ENCODE assay signal across 20 cellular contexts in genomic region chr12:92233346-92234015, GRCh38.
"Had no signal": no experiment of that assay in that cellular context is flagged by ENCODE, and none has a peak within 500 bp of the region (broad histone marks: within the 10 kb centered on the region; RNA-seq: fewer than 3 reads in every experiment).

No MANE protein-coding gene starts in this region.

- H3K27me3 ChIP-seq: brain microvascular endothelial cell, right atrium auricular region, suprapubic skin, upper lobe of left lung had no signal

- H3K4me3 Mint-ChIP-seq: activated CD4-positive, alpha-beta T cell treated with anti-CD3 and anti-CD28 coated beads, Interleukin-2, amount 10 ng/mL, durations not matched to agents 24 days and 14 days; activated T-helper 17 cell treated with anti-CD3 and anti-CD28 coated beads, Interleukin-2, amount 50 U/mL, for 72 hours; stimulated activated memory B cell treated with anti-CD40 and anti-IgM and Interleukin-4, amounts not matched to agents 10 μg/mL and 1 μg/mL and 100 μg/mL, for 72 hours had no signal

- ATAC-seq: activated T-helper 17 cell treated with anti-CD3 and anti-CD28 coated beads, Interleukin-2, amount 50 U/mL, for 72 hours; esophagus mucosa; stimulated activated memory B cell treated with anti-CD40 and anti-IgM and Interleukin-4, amounts not matched to agents 10 μg/mL and 1 μg/mL and 100 μg/mL, for 72 hours had no signal

- H3K27ac ChIP-seq: brain microvascular endothelial cell, lower lobe of right lung, right atrium auricular region, suprapubic skin, WERI-Rb-1 had no signal

- H3K27me3 Mint-ChIP-seq: activated CD4-positive, alpha-beta T cell treated with anti-CD3 and anti-CD28 coated beads, Interleukin-2, amount 10 ng/mL, durations not matched to agents 24 days and 14 days; activated T-helper 17 cell treated with anti-CD3 and anti-CD28 coated beads, Interleukin-2, amount 50 U/mL, for 72 hours; stimulated activated memory B cell treated with anti-CD40 and anti-IgM and Interleukin-4, amounts not matched to agents 10 μg/mL and 1 μg/mL and 100 μg/mL, for 72 hours had no signal

- H3K4me3 ChIP-seq: lower lobe of right lung, right atrium auricular region, suprapubic skin, upper lobe of left lung had no signal

- H3K36me3 ChIP-seq: brain microvascular endothelial cell, lower lobe of right lung, right atrium auricular region, suprapubic skin, upper lobe of left lung, WERI-Rb-1 had no signal

- H3K4me1 ChIP-seq: lower lobe of right lung, right atrium auricular region, suprapubic skin had no signal

- H3K4me1 Mint-ChIP-seq: activated T-helper 17 cell treated with anti-CD3 and anti-CD28 coated beads, Interleukin-2, amount 50 U/mL, for 72 hours had no signal

- H3K9me3 ChIP-seq: lower lobe of right lung, right atrium auricular region, suprapubic skin, upper lobe of left lung had no signal

- H3K36me3 Mint-ChIP-seq: stimulated activated memory B cell treated with anti-CD40 and anti-IgM and Interleukin-4, amounts not matched to agents 10 μg/mL and 1 μg/mL and 100 μg/mL, for 72 hours had no signal

- H3K27ac Mint-ChIP-seq: activated CD4-positive, alpha-beta T cell treated with anti-CD3 and anti-CD28 coated beads, Interleukin-2, amount 10 ng/mL, durations not matched to agents 24 days and 14 days; activated T-helper 17 cell treated with anti-CD3 and anti-CD28 coated beads, Interleukin-2, amount 50 U/mL, for 72 hours; stimulated activated memory B cell treated with anti-CD40 and anti-IgM and Interleukin-4, amounts not matched to agents 10 μg/mL and 1 μg/mL and 100 μg/mL, for 72 hours had no signal

- H3K9me3 Mint-ChIP-seq: activated T-helper 17 cell treated with anti-CD3 and anti-CD28 coated beads, Interleukin-2, amount 50 U/mL, for 72 hours; stimulated activated memory B cell treated with anti-CD40 and anti-IgM and Interleukin-4, amounts not matched to agents 10 μg/mL and 1 μg/mL and 100 μg/mL, for 72 hours had no signal

- DNase-seq: activated CD4-positive, alpha-beta T cell treated with anti-CD3 and anti-CD28 coated beads, Interleukin-2, amount 10 ng/mL, durations not matched to agents 24 days and 14 days; activated naive CD4-positive, alpha-beta T cell treated with anti-CD3 and anti-CD28 coated beads, Interleukin-2, amount 50 U/mL, for 16 hours; activated T-cell treated with anti-CD3 and anti-CD28 coated beads for 4 hours; amygdala; brain microvascular endothelial cell; cerebellar nuclear complex; dermis blood vessel endothelial cell; hippocampal formation; kidney glomerular epithelial cell; lower lobe of right lung; midbrain; small intestine; T-helper 9 cell; upper lobe of left lung; WERI-Rb-1 had no signal
